Comparison of ENCODE assay signal across 8 cellular contexts in the genomic region with DNA sequence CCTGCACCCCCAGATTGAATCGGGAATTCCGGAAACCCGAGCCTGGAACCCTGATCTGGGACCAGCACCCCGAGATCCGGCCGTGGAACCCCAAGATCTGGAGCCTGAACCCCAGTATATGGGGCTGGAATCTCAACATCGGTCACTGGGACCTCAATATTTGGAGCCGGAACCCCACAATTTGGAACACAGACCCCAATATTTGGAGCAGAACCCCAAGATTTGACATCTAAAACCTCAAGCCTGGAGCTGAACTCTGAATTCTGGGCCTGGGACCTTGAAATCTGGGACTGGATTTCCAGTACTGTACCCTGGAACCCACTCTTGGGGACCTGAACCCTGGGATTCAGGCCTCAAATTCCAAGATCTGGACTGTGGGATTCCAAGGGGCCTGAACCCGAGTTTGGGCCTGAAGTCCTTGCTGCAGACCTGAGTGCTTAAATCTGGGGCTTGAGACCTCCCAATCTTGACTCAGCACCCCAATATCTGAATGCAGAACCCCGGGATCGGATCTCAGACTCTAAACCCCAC. TPM values are rescaled to one million over a fixed set of nuclear protein-coding genes. Genes with fewer than 3 reads are reported as not detected.
A peak's percentile ranks its signal among the peaks of the same experiment; 100 is the strongest.
DNase-seq lines count a peak whose midpoint lies in the region; ATAC-seq and TF ChIP-seq lines count a peak whose summit lies in the region.

No MANE protein-coding gene starts in this region.

- no peaks in the 10 kb centered on the region for H3K27me3 ChIP-seq in left ventricle myocardium inferior (ENCODE audit: low read depth)
- no peaks in the 10 kb centered on the region for H3K27me3 ChIP-seq in uterus

- no peak for TF ChIP-seq POLR2A in uterus (IDR thresholded peaks at IDR 0.05)

- peak overlapping the region; percentile 85 for H3K4me3 Mint-ChIP-seq in MCF 10A (ENCODE audit: unreplicated experiment)

- intact Hi-C loops in left ventricle myocardium inferior (cut with micrococcal nuclease) (loop anchor here (10.0 kb wide), 1 partner anchor 52 kb away; no protein-coding TSS in a partner anchor), Right ventricle myocardium superior (cut with DNase I) (loop anchor here (10.0 kb wide), 1 partner anchor 222 kb away; a partner anchor contains a TSS), MCF 10A (cut with micrococcal nuclease) (loop anchor here (10.0 kb wide), 1 partner anchor 162 kb away; a partner anchor contains a TSS), uterus (cut with DNase I; ENCODE audit: low total_unique reads) (loop anchor here (10.0 kb wide), 2 partner anchors 52 to 152 kb away; no protein-coding TSS in a partner anchor)

- WGBS in mesodermal cell (ENCODE audit: insufficient coverage in 2 of 2), 2 experiments: 31 to 33% methylated on average over 11 of the region's 11 CpGs

- H3K27ac ChIP-seq in left ventricle myocardium inferior (replicated peaks) (peak overlapping the region; percentile 76), mesodermal cell (ENCODE audit: low read depth, low read length, severe bottlenecking) (no peak overlapping the region), uterus (peak overlapping the region; percentile 84 to 90)

- CTCF ChIA-PET in MCF 10A (lab: Yijun Ruan, JAX): interaction anchor here (1.1 kb wide), 1 partner anchor 53 kb away, joined by 6 read pairs; no protein-coding TSS in a partner anchor

- peaks cover 32% of the 10 kb centered on the region for H3K4me1 ChIP-seq in left ventricle myocardium inferior
- H3K4me1 ChIP-seq in mesodermal cell (ENCODE audit: control insufficient read depth, insufficient read depth, low read length, poor library complexity, severe bottlenecking): no peaks in the 10 kb centered on the region
- H3K4me1 ChIP-seq in uterus: peaks cover 0 to 5% of the 10 kb centered on the region in 2 donors

- H3K9me3 Mint-ChIP-seq in MCF 10A (ENCODE audit: unreplicated experiment): no peaks in the 10 kb centered on the region

- no peaks in the 10 kb centered on the region for H3K27me3 Mint-ChIP-seq in MCF 10A (ENCODE audit: insufficient read depth, unreplicated experiment)

- DNase-seq in left ventricle myocardium inferior (no peak), Right ventricle myocardium superior (no peak), MCF 10A (ENCODE audit: unreplicated experiment) (no peak), uterus (no peak), GOT3 (lab: John Stamatoyannopoulos, UW) (no peak)

- no peak overlapping the region for H3K27ac Mint-ChIP-seq in MCF 10A (ENCODE audit: low read depth, unreplicated experiment)

- peaks cover 3% of the 10 kb centered on the region for H3K36me3 Mint-ChIP-seq in MCF 10A (ENCODE audit: insufficient read depth, unreplicated experiment)

- no peaks in the 10 kb centered on the region for H3K9me3 ChIP-seq in left ventricle myocardium inferior (replicated peaks)
- H3K9me3 ChIP-seq in mesodermal cell (ENCODE audit: control insufficient read depth, low read length): no peaks in the 10 kb centered on the region
- no peaks in the 10 kb centered on the region for H3K9me3 ChIP-seq in uterus

- peaks cover 34% of the 10 kb centered on the region for H3K4me1 Mint-ChIP-seq in MCF 10A (ENCODE audit: insufficient read depth, unreplicated experiment)

- TSS peak; percentile 58 for BruUV-seq in MCF 10A (replicated peaks; lab: Mats Ljungman, UMichigan)

- H3K4me3 ChIP-seq in left ventricle myocardium inferior (peak overlapping the region; percentile 71), mesodermal cell (ENCODE audit: extremely low read depth, insufficient read depth, low read length, poor library complexity, severe bottlenecking) (peak overlapping the region; percentile 72), uterus (peak overlapping the region; percentile 31 to 69)

- POLR2A ChIA-PET in MCF 10A (lab: Yijun Ruan, JAX): interaction anchor here (0.6 kb wide), 1 partner anchor 50 kb away, joined by 3 read pairs; no protein-coding TSS in a partner anchor

- ATAC-seq in Right ventricle myocardium superior (ENCODE audit: poor library complexity): no peak
- no peak for ATAC-seq in HG02938 (IDR thresholded peaks at IDR 0.05; ENCODE audit: unreplicated experiment)
- no peak for ATAC-seq in HG02623 (IDR thresholded peaks at IDR 0.05; ENCODE audit: unreplicated experiment)

- TF ChIP-seq CTCF in left ventricle myocardium inferior (IDR thresholded peaks at IDR 0.05; ENCODE audit: borderline replicate concordance): no peak
- no peak for TF ChIP-seq CTCF in MCF 10A (IDR thresholded peaks at IDR 0.05; ENCODE audit: unreplicated experiment)
- no peak for TF ChIP-seq CTCF in uterus (IDR thresholded peaks at IDR 0.05)

- H3K36me3 ChIP-seq in left ventricle myocardium inferior (peaks cover 27% of the 10 kb centered on the region), mesodermal cell (ENCODE audit: control insufficient read depth, insufficient read depth, low read length) (peaks cover 11% of the 10 kb centered on the region), uterus (no peaks in the 10 kb centered on the region)

RNA-seq across cellular contexts. Expression of a gene that starts 0.6 kb away (rescaled TPM):
- 7.1 TPM for total RNA-seq in left ventricle myocardium inferior
- total RNA-seq in Right ventricle myocardium superior: 6.1 TPM
- total RNA-seq in MCF 10A (2022): 7.4 and 10.1 TPM in 2 replicates
- 23.4 TPM for polyA plus RNA-seq in mesodermal cell (2013, experiment 1 of 2)
- polyA plus RNA-seq in mesodermal cell (2013, experiment 2 of 2): 18.7 TPM
- total RNA-seq in uterus: 10 to 100 TPM in 2 of 4 donors, 1 to 10 TPM in 2; 3.1 to 22.4 (median 9.6) TPM

RNA-seq across cellular contexts. Expression of a gene that starts 28.7 kb away (rescaled TPM):
- 26.2 TPM for total RNA-seq in left ventricle myocardium inferior
- total RNA-seq in Right ventricle myocardium superior: 28.3 TPM
- not detected in 2 replicates for total RNA-seq in MCF 10A (2022)
- polyA plus RNA-seq in mesodermal cell (2013, experiment 1 of 2): 0.70 TPM
- 0.76 TPM for polyA plus RNA-seq in mesodermal cell (2013, experiment 2 of 2)
- 10 to 100 TPM in 3 of 4 donors, 1 to 10 TPM in 1; 1.3 to 25.0 (median 14.9) TPM for total RNA-seq in uterus

RNA-seq across cellular contexts. Expression of a gene that starts 34.5 kb away (rescaled TPM):
- total RNA-seq in left ventricle myocardium inferior: 2.3 TPM
- total RNA-seq in Right ventricle myocardium superior: 4.1 TPM
- not detected in 2 replicates for total RNA-seq in MCF 10A (2022)
- polyA plus RNA-seq in mesodermal cell (2013, experiment 1 of 2): 1.1 TPM
- polyA plus RNA-seq in mesodermal cell (2013, experiment 2 of 2): 1.2 TPM
- 10 to 100 TPM in 1 of 4 donors, 1 to 10 TPM in 2, not detected in 1; 1.6 to 47.1 (median 4.5) TPM for total RNA-seq in uterus

RNA-seq across cellular contexts. Expression of a gene that starts 36.5 kb away (rescaled TPM):
- total RNA-seq in left ventricle myocardium inferior: 2.3 TPM
- total RNA-seq in Right ventricle myocardium superior: 2.6 TPM
- total RNA-seq in MCF 10A (2022): 6.4 and 8.4 TPM in 2 replicates
- polyA plus RNA-seq in mesodermal cell (2013, experiment 1 of 2): 5.4 TPM
- polyA plus RNA-seq in mesodermal cell (2013, experiment 2 of 2): 7.5 TPM
- total RNA-seq in uterus: 10 to 100 TPM in 2 of 4 donors, 1 to 10 TPM in 2; 4.4 to 18.2 (median 9.5) TPM

RNA-seq across cellular contexts. Expression of a gene that starts 58.2 kb away (rescaled TPM):
- total RNA-seq in left ventricle myocardium inferior (10.3 TPM), Right ventricle myocardium superior (10.2 TPM), MCF 10A (2022) (14.4 and 15.0 TPM in 2 replicates), uterus (10 to 100 TPM; 23.8 to 80.0 (median 43.1) TPM)
- polyA plus RNA-seq in mesodermal cell (2013, experiment 1 of 2): 14.2 TPM
- polyA plus RNA-seq in mesodermal cell (2013, experiment 2 of 2): 13.7 TPM
